8 cellular contexts compared by ENCODE assay signal in genomic region chr15:101980206-101980910, GRCh38.
A peak's percentile ranks its signal among the peaks of the same experiment; 100 is the strongest.
DNase-seq lines count a peak whose midpoint lies in the region; ATAC-seq and TF ChIP-seq lines count a peak whose summit lies in the region.
"Not testable (repeated sequence)": the region's sequence is repeated elsewhere in the genome, so short reads cannot be mapped to it uniquely, and the experiment has no call there.

No MANE protein-coding gene starts in this region.

- H3K9me3 Mint-ChIP-seq in CD4-positive, alpha-beta T cell, result not testable (repeated sequence)

- CTCF ChIA-PET in CD4-positive, alpha-beta T cell (lab: Charles Lee); HEK293T (lab: Yijun Ruan, JAX): not testable (repeated sequence)

- H3K36me3 ChIP-seq in SJSA1; cardiac muscle cell; mucosa of descending colon (ENCODE audit: low read depth): not testable (repeated sequence)

- not testable (repeated sequence) for H3K36me3 Mint-ChIP-seq in CD4-positive, alpha-beta T cell (ENCODE audit: low read depth)

- peak; percentile 76 for ATAC-seq in CD4-positive, alpha-beta T cell (ENCODE audit: poor library complexity)
- ATAC-seq in mucosa of descending colon, result peak; percentile 59

- not testable (repeated sequence) for TF ChIP-seq CTCF in CD4-positive, alpha-beta T cell (IDR thresholded peaks at IDR 0.05); cardiac fibroblast (IDR thresholded peaks at IDR 0.05; ENCODE audit: low read depth, low read length); cardiac muscle cell (IDR thresholded peaks at IDR 0.05; ENCODE audit: low read depth, low read length); mucosa of descending colon (IDR thresholded peaks at IDR 0.05)

- intact Hi-C loops in CD4-positive, alpha-beta T cell (cut with DNase I, micrococcal nuclease); mucosa of descending colon (cut with DNase I, micrococcal nuclease): not testable (repeated sequence)

- H3K4me1 ChIP-seq in SJSA1 (replicated peaks); cardiac muscle cell (ENCODE audit: low read depth); mucosa of descending colon (ENCODE audit: low read depth): not testable (repeated sequence)

- H3K4me3 Mint-ChIP-seq in CD4-positive, alpha-beta T cell, result not testable (repeated sequence)

- H3K4me1 Mint-ChIP-seq in CD4-positive, alpha-beta T cell (ENCODE audit: low read depth), result not testable (repeated sequence)

- not testable (repeated sequence) for H3K27me3 ChIP-seq in CD4-positive, alpha-beta T cell (ENCODE audit: control insufficient read depth, insufficient read depth, low read length); SJSA1 (replicated peaks); cardiac muscle cell

- H3K27ac Mint-ChIP-seq in CD4-positive, alpha-beta T cell, result not testable (repeated sequence)

- H3K27ac ChIP-seq in CD4-positive, alpha-beta T cell (ENCODE audit: low read depth, low read length); SJSA1; cardiac muscle cell: not testable (repeated sequence)

- DNase-seq in CD4-positive, alpha-beta T cell, result peak in 2 of 10 experiments; percentile 27 to 45
- peak; percentile 6 for DNase-seq in HEK293T (ENCODE audit: extremely low spot score)
- peak; percentile 63 to 71 for DNase-seq in SJSA1 (ENCODE audit: low read depth in 1 of 2, low spot score in 2 of 2)
- DNase-seq in activated CD8-positive, alpha-beta memory T cell treated with anti-CD3 and anti-CD28 coated beads for 48 hours (ENCODE audit: low read depth in 2 of 3, low spot score in 2 of 3), result peak in 2 of 3 experiments; percentile 1 to 27
- DNase-seq in cardiac fibroblast (ENCODE audit: low read depth in 2 of 2), result peak; percentile 6 to 14
- DNase-seq in cardiac muscle cell (ENCODE audit: low read depth in 1 of 2, low spot score in 1 of 2), result peak; percentile 7 to 11
- peak; percentile 19 to 60 (median 49) for DNase-seq in mucosa of descending colon
- DNase-seq in stimulated activated CD8-positive, alpha-beta memory T cell treated with anti-CD3 and anti-CD28 coated beads, Interleukin-7, amount 100 ng/mL, for 24 hours (ENCODE audit: low read depth), result peak; percentile 15

- H3K27me3 Mint-ChIP-seq in CD4-positive, alpha-beta T cell, result not testable (repeated sequence)

- not testable (repeated sequence) for H3K9me3 ChIP-seq in CD4-positive, alpha-beta T cell (ENCODE audit: control insufficient read depth, low read length); SJSA1 (replicated peaks); cardiac muscle cell (ENCODE audit: low read depth); mucosa of descending colon

- not testable (repeated sequence) for H3K4me3 ChIP-seq in SJSA1; cardiac fibroblast (replicated peaks in 1 of 2; ENCODE audit: low read depth in 2 of 2, low read length in 2 of 2); cardiac muscle cell; mucosa of descending colon

- POLR2A ChIA-PET in CD4-positive, alpha-beta T cell (lab: Charles Lee); HEK293T (lab: Yijun Ruan, JAX): not testable (repeated sequence)
